ENCODE assay signal across 30 cellular contexts in the genomic region with DNA sequence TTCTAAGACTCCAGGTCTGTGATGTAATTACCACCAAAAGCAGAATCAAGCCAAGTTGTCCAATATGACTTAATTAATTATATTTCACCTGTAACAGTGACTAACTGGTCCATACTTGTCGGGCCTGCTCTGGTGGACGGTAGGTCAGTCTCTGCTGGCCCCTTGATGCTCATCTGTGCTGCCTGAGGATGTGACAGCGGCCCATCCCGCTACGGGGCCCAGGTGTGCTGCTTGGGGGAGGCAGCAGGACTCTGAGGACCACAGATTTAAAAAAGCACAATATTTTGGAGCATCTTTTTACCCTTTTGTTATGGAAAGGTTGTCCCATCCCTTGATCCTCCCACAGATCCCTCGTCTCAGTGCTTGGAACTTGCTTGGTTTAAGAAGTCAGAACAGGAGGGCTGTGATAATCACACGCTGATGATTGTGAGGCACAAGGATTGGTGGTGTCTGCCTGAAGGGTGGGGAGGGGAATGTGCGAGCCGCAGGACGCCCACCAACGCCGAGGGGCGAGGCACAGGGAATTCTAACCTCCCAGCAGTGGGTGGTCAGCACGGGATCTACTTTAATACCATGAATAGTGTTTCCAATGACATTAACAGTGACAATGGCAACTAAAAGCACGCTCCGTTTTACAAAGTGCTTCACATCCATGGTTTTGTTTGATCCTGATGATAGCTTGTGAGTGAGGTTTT. TPM values are rescaled to one million over a fixed set of nuclear protein-coding genes. Genes with fewer than 3 reads are reported as not detected.
"Had no signal": no experiment of that assay in that cellular context is flagged by ENCODE, and none has a peak within 500 bp of the region (broad histone marks: within the 10 kb centered on the region; RNA-seq: fewer than 3 reads in every experiment).

No MANE protein-coding gene starts in this region.

- H3K4me3 Mint-ChIP-seq: memory B cell; naive thymus-derived CD8-positive, alpha-beta T cell; nephron; stimulated activated naive B cell treated with anti-CD40 and anti-IgM and Interleukin-4, amounts not matched to agents 10 μg/mL and 1 μg/mL and 100 μg/mL, for 72 hours had no signal

- ATAC-seq: heart right ventricle; naive thymus-derived CD8-positive, alpha-beta T cell; pancreas; sciatic nerve; stimulated activated naive B cell treated with anti-CD40 and anti-IgM and Interleukin-4, amounts not matched to agents 10 μg/mL and 1 μg/mL and 100 μg/mL, for 72 hours; stimulated activated naive CD8-positive, alpha-beta T cell treated with anti-CD3 and anti-CD28 coated beads, Interleukin-15, Interleukin-2, amounts not matched to agents 100 U/mL and 50 U/mL, for 24 hours had no signal

- H3K27me3 ChIP-seq: heart right ventricle, hepatocyte, pancreas, right atrium auricular region, stomach, testis, thyroid gland, transverse colon, upper lobe of left lung, vagina had no signal

- H3K36me3 Mint-ChIP-seq: memory B cell; naive thymus-derived CD8-positive, alpha-beta T cell; stimulated activated naive B cell treated with anti-CD40 and anti-IgM and Interleukin-4, amounts not matched to agents 10 μg/mL and 1 μg/mL and 100 μg/mL, for 72 hours had no signal

- H3K36me3 ChIP-seq: heart right ventricle, pancreas, right atrium auricular region, stomach, thyroid gland, transverse colon, upper lobe of left lung, vagina had no signal

- H3K9me3 Mint-ChIP-seq: naive thymus-derived CD8-positive, alpha-beta T cell had no signal

- H3K4me3 ChIP-seq: heart right ventricle, hepatocyte, pancreas, right atrium auricular region, skin epidermis, stomach, testis, thyroid gland, transverse colon, upper lobe of left lung, vagina had no signal

- H3K27ac Mint-ChIP-seq: memory B cell; nephron; progenitor cell of endocrine pancreas; stimulated activated naive B cell treated with anti-CD40 and anti-IgM and Interleukin-4, amounts not matched to agents 10 μg/mL and 1 μg/mL and 100 μg/mL, for 72 hours had no signal

- H3K27me3 Mint-ChIP-seq: memory B cell; naive thymus-derived CD8-positive, alpha-beta T cell; stimulated activated naive B cell treated with anti-CD40 and anti-IgM and Interleukin-4, amounts not matched to agents 10 μg/mL and 1 μg/mL and 100 μg/mL, for 72 hours had no signal

- H3K27ac ChIP-seq: heart right ventricle, hepatocyte, pancreas, right atrium auricular region, skin epidermis, stomach, testis, thyroid gland, transverse colon, upper lobe of left lung, vagina had no signal

- H3K9me3 ChIP-seq: heart right ventricle, pancreas, stomach, testis, thyroid gland, transverse colon, upper lobe of left lung, vagina had no signal

- DNase-seq: heart right ventricle; islet precursor cell; pancreas; stimulated activated CD4-positive, alpha-beta T cell treated with anti-CD3 and anti-CD28 coated beads, Interleukin-12 subunit alpha, Interleukin-12 subunit beta, amount 100 ng/mL, for 4 hours; stimulated activated CD4-positive, alpha-beta T cell treated with anti-CD3 and anti-CD28 coated beads, Interleukin-15, amount 100 ng/mL, for 24 hours; stimulated activated CD4-positive, alpha-beta T cell treated with anti-CD3 and anti-CD28 coated beads, Interleukin-2, amount 100 ng/mL, for 24 hours; stimulated activated CD4-positive, alpha-beta T cell treated with anti-CD3 and anti-CD28 coated beads, Interleukin-4, amount 100 ng/mL, for 1 hour; stimulated activated naive B cell treated with anti-CD40 and anti-IgM and Interleukin-4, amounts not matched to agents 10 μg/mL and 1 μg/mL and 100 μg/mL, for 72 hours; stimulated activated naive CD8-positive, alpha-beta T cell treated with anti-CD3 and anti-CD28 coated beads, Interleukin-15, Interleukin-2, amounts not matched to agents 100 U/mL and 50 U/mL, for 24 hours; stomach; testis; thyroid gland; transverse colon; upper lobe of left lung had no signal

RNA-seq across cellular contexts. Expression of a gene that starts 27.8 kb away (rescaled TPM):
- total RNA-seq: kidney epithelial cell, lung microvascular endothelial cell, mucosa of gallbladder, omental fat pad, pulmonary artery endothelial cell, renal cortical epithelial cell, right atrium auricular region, sciatic nerve, thyroid gland, urinary bladder, vagina had no signal
